Comparison of ENCODE assay signal across 15 cellular contexts in genomic region chr2:200168641-200169265, GRCh38.
"Had no signal": no experiment of that assay in that cellular context is flagged by ENCODE, and none has a peak within 500 bp of the region (broad histone marks: within the 10 kb centered on the region; RNA-seq: fewer than 3 reads in every experiment).

No MANE protein-coding gene starts in this region.

- H3K4me3 Mint-ChIP-seq: activated CD8-positive, alpha-beta T cell treated with anti-CD3 and anti-CD28 coated beads, Interleukin-2, amount 10 ng/mL, durations not matched to agents 7 days and 5 days; neural crest cell; stimulated activated naive CD8-positive, alpha-beta T cell treated with anti-CD3 and anti-CD28 coated beads, Interleukin-15, Interleukin-2, amounts not matched to agents 100 ng/mL and 50 ng/mL, for 24 hours had no signal

- H3K27ac Mint-ChIP-seq: activated CD8-positive, alpha-beta T cell treated with anti-CD3 and anti-CD28 coated beads, Interleukin-2, amount 10 ng/mL, durations not matched to agents 7 days and 5 days; stimulated activated naive CD8-positive, alpha-beta T cell treated with anti-CD3 and anti-CD28 coated beads, Interleukin-15, Interleukin-2, amounts not matched to agents 100 ng/mL and 50 ng/mL, for 24 hours had no signal

- H3K27ac ChIP-seq: gastrocnemius medialis, heart right ventricle, parathyroid adenoma, testis had no signal

- H3K36me3 ChIP-seq: gastrocnemius medialis, heart right ventricle had no signal

- H3K27me3 ChIP-seq: gastrocnemius medialis, heart right ventricle, testis had no signal

- H3K4me3 ChIP-seq: gastrocnemius medialis, heart right ventricle, testis had no signal

- H3K79me2 ChIP-seq: parathyroid adenoma had no signal

- DNase-seq: activated CD4-positive, alpha-beta T cell treated with anti-CD3 and anti-CD28 coated beads for 4 hours; activated CD8-positive, alpha-beta memory T cell treated with anti-CD3 and anti-CD28 coated beads, Interleukin-2, amount 50 U/mL, for 48 hours; activated CD8-positive, alpha-beta T cell treated with anti-CD3 and anti-CD28 coated beads, Interleukin-2, amount 10 ng/mL, durations not matched to agents 7 days and 5 days; activated naive CD4-positive, alpha-beta T cell; cortex of kidney; effector memory CD4-positive, alpha-beta T cell; gastrocnemius medialis; heart right ventricle; kidney glomerular epithelial cell; stimulated activated CD4-positive, alpha-beta T cell treated with anti-CD3 and anti-CD28 coated beads, Interleukin-15, amount 100 ng/mL, for 24 hours; stimulated activated CD4-positive, alpha-beta T cell treated with anti-CD3 and anti-CD28 coated beads, Interleukin-4, amount 100 ng/mL, for 24 hours; testis had no signal

- H3K4me1 ChIP-seq: gastrocnemius medialis, heart right ventricle, parathyroid adenoma, testis had no signal

- H3K4me1 Mint-ChIP-seq: neural crest cell had no signal

- ATAC-seq: activated CD8-positive, alpha-beta T cell treated with anti-CD3 and anti-CD28 coated beads, Interleukin-2, amount 10 ng/mL, durations not matched to agents 7 days and 5 days; gastrocnemius medialis; heart right ventricle had no signal

- H2AFZ ChIP-seq: parathyroid adenoma had no signal
